8 cellular contexts compared by ENCODE assay signal in the genomic region with DNA sequence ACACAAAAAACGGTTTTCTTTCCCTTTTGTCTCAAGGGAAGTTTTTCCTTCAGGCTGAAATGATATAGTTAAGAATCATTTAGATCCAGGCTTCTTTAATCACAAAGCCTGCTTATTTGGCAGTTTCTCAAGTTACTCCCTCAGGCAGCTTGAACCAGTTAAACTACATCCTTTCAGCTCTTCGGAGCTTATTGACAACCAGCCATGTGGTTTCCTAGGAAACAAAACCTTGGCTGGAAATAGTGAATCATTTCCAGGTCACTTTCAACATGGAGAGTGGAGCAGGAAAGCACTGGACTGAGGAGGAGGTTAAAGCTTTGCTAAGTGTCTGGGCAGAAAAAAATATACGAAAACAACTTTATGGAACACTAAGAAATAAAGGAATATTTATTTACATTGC. TPM values are rescaled to one million over a fixed set of nuclear protein-coding genes. Genes with fewer than 3 reads are reported as not detected.
DNase-seq lines count a peak whose midpoint lies in the region; ATAC-seq and TF ChIP-seq lines count a peak whose summit lies in the region.

No MANE protein-coding gene starts in this region.

- H3K27me3 ChIP-seq in RWPE2 (ENCODE audit: insufficient read depth, poor library complexity, severe bottlenecking) = no peaks in the 10 kb centered on the region
- H3K27me3 ChIP-seq in endodermal cell (ENCODE audit: control insufficient read depth, insufficient read depth, low read length, poor library complexity, severe bottlenecking) = no peaks in the 10 kb centered on the region
- no peaks in the 10 kb centered on the region for H3K27me3 ChIP-seq in mesenchymal stem cell (ENCODE audit: control insufficient read depth in 1 of 2, insufficient read depth in 1 of 2, low read length in 2 of 2)
- no peaks in the 10 kb centered on the region for H3K27me3 ChIP-seq in upper lobe of left lung

- DNase-seq in DMS 273 treated with DMSO at 0.1 percent for 48 hours (lab: John Stamatoyannopoulos, UW) (peak; percentile 30), Kasumi-1 (lab: John Stamatoyannopoulos, UW) (peak; percentile 89 to 93), RWPE2 (ENCODE audit: low spot score) (no peak), endodermal cell (peak; percentile 52), mesenchymal stem cell (peak; percentile 98), upper lobe of left lung (peak in 1 of 2 donors; percentile 36)
- no peak for DNase-seq in activated CD4-positive, CD25-positive, alpha-beta regulatory T cell treated with anti-CD3 and anti-CD28 coated beads, Interleukin-2, amount 50 U/mL, for 72 hours

- H3K4me3 ChIP-seq in RWPE2 (ENCODE audit: severe bottlenecking) = peak overlapping the region; percentile 12
- H3K4me3 ChIP-seq in endodermal cell (ENCODE audit: low read length) = no peak overlapping the region
- H3K4me3 ChIP-seq in mesenchymal stem cell (ENCODE audit: insufficient read depth in 1 of 2, low read depth in 1 of 2, low read length in 2 of 2) = peak overlapping the region in 1 of 2 experiments; percentile 69
- peak overlapping the region in 3 of 4 donors; percentile 10 to 30 (median 17) for H3K4me3 ChIP-seq in upper lobe of left lung

- H3K14ac ChIP-seq in mesenchymal stem cell (ENCODE audit: low read length in 2 of 2) = no peak overlapping the region

- H3K36me3 Mint-ChIP-seq in endodermal cell (ENCODE audit: low read depth) = peaks cover 25% of the 10 kb centered on the region

- H2BK12ac ChIP-seq in mesenchymal stem cell (ENCODE audit: low read length in 2 of 2) = no peak overlapping the region

- H4K91ac ChIP-seq in mesenchymal stem cell (ENCODE audit: low read length) = no peak overlapping the region

- H3K79me1 ChIP-seq in mesenchymal stem cell (replicated peaks; ENCODE audit: low read length, poor library complexity, severe bottlenecking) = peaks cover 15% of the 10 kb centered on the region

- H3K27me3 Mint-ChIP-seq in endodermal cell (ENCODE audit: insufficient read depth) = no peaks in the 10 kb centered on the region

- no peak overlapping the region for H3K18ac ChIP-seq in mesenchymal stem cell (ENCODE audit: low read depth in 1 of 2, low read length in 2 of 2)

- no peak overlapping the region for H2BK15ac ChIP-seq in mesenchymal stem cell (ENCODE audit: low read depth, poor library complexity, severe bottlenecking)

- H3K23ac ChIP-seq in mesenchymal stem cell (ENCODE audit: low read length in 2 of 2) = no peak overlapping the region

- peak overlapping the region; percentile 17 for H3K9ac ChIP-seq in endodermal cell (ENCODE audit: extremely low read depth, low read length, poor library complexity, severe bottlenecking)
- peak overlapping the region; percentile 93 for H3K9ac ChIP-seq in mesenchymal stem cell (ENCODE audit: low read length)

- peak; percentile 99 for ATAC-seq in RWPE2 (ENCODE audit: low read depth)
- ATAC-seq in upper lobe of left lung (ENCODE audit: low FRiP score in 2 of 2) = peak; percentile 82 to 89
- ATAC-seq in HG03025 (IDR thresholded peaks at IDR 0.05; ENCODE audit: low FRiP score, unreplicated experiment) = no peak

- H3K36me3 ChIP-seq in RWPE2 (ENCODE audit: low read depth) = peaks cover 25% of the 10 kb centered on the region
- peaks cover 20% of the 10 kb centered on the region for H3K36me3 ChIP-seq in endodermal cell (ENCODE audit: control insufficient read depth, insufficient read depth, low read length)
- H3K36me3 ChIP-seq in mesenchymal stem cell (ENCODE audit: control insufficient read depth in 1 of 2, insufficient read depth in 2 of 2, low read depth in 1 of 2, low read length in 2 of 2) = peaks cover 6 to 12% of the 10 kb centered on the region in 2 experiments
- peaks cover 0 to 15% (median 0%) of the 10 kb centered on the region in 4 donors for H3K36me3 ChIP-seq in upper lobe of left lung

- H3K4me1 ChIP-seq in RWPE2 (ENCODE audit: insufficient read depth, poor library complexity, severe bottlenecking) (peaks cover 14% of the 10 kb centered on the region), endodermal cell (ENCODE audit: control insufficient read depth, insufficient read depth, low read length) (peaks cover 6% of the 10 kb centered on the region), mesenchymal stem cell (ENCODE audit: control insufficient read depth, insufficient read depth, low read depth, low read length) (peaks cover 1% of the 10 kb centered on the region), upper lobe of left lung (peaks cover 0 to 2% (median 0%) of the 10 kb centered on the region in 4 donors)

- no peak overlapping the region for H4K8ac ChIP-seq in mesenchymal stem cell (ENCODE audit: low read length)

- peak overlapping the region; percentile 70 for H3K27ac Mint-ChIP-seq in endodermal cell

- 20 to 55% methylated on average over 1 to 3 of the region's 3 CpGs for WGBS in endodermal cell (ENCODE audit: insufficient coverage in 1 of 2, insufficient read length in 1 of 2), 2 experiments
- WGBS in mesenchymal stem cell = 0% methylated on average over 1 of the region's 3 CpGs
- 17 to 22% methylated on average over 3 of the region's 3 CpGs for WGBS in upper lobe of left lung, 2 donors

- no peak for TF ChIP-seq POLR2A in upper lobe of left lung (IDR thresholded peaks at IDR 0.05)

- H3K4me3 Mint-ChIP-seq in endodermal cell = no peak overlapping the region

- H3K4me2 ChIP-seq in mesenchymal stem cell (ENCODE audit: low read length, poor library complexity, severe bottlenecking) = peak overlapping the region; percentile 45

- H3K4ac ChIP-seq in mesenchymal stem cell (ENCODE audit: low read depth in 1 of 2, low read length in 2 of 2) = no peak overlapping the region

- no peak overlapping the region for H2BK120ac ChIP-seq in mesenchymal stem cell (ENCODE audit: low read depth, low read length)

- H2AK5ac ChIP-seq in mesenchymal stem cell (ENCODE audit: low read length, severe bottlenecking) = no peak overlapping the region

- H3K4me1 Mint-ChIP-seq in endodermal cell = peaks cover 27% of the 10 kb centered on the region

- no peaks in the 10 kb centered on the region for H3K9me3 ChIP-seq in RWPE2 (ENCODE audit: severe bottlenecking)
- H3K9me3 ChIP-seq in endodermal cell (ENCODE audit: control insufficient read depth, low read length) = no peaks in the 10 kb centered on the region
- H3K9me3 ChIP-seq in mesenchymal stem cell (ENCODE audit: control insufficient read depth, low read length) = no peaks in the 10 kb centered on the region
- no peaks in the 10 kb centered on the region for H3K9me3 ChIP-seq in upper lobe of left lung

- TF ChIP-seq EP300 in upper lobe of left lung (IDR thresholded peaks at IDR 0.05) = peak in 1 of 4 donors; percentile 23

- no peak overlapping the region for H2BK5ac ChIP-seq in mesenchymal stem cell (ENCODE audit: low read depth, low read length, poor library complexity, severe bottlenecking)

- H3K27ac ChIP-seq in RWPE2 (ENCODE audit: poor library complexity, severe bottlenecking) (peak overlapping the region; percentile 58), endodermal cell (ENCODE audit: low read depth, low read length) (peak overlapping the region; percentile 82), mesenchymal stem cell (ENCODE audit: low read length, poor library complexity, severe bottlenecking) (peak overlapping the region; percentile 68), upper lobe of left lung (peak overlapping the region in 1 of 4 donors; percentile 42)

- no peak overlapping the region for H2AFZ ChIP-seq in mesenchymal stem cell (ENCODE audit: low read depth, low read length)

- no peaks in the 10 kb centered on the region for H3K9me3 Mint-ChIP-seq in endodermal cell

- no peak for TF ChIP-seq CTCF in RWPE2 (IDR thresholded peaks at IDR 0.05; ENCODE audit: poor library complexity, severe bottlenecking)
- TF ChIP-seq CTCF in endodermal cell (conservative IDR thresholded peaks at IDR 0.05) = no peak
- TF ChIP-seq CTCF in upper lobe of left lung (IDR thresholded peaks at IDR 0.05) = no peak

RNA-seq across cellular contexts. Expression of gene AASDH, which starts 23.0 kb away (rescaled TPM):
- total RNA-seq in endodermal cell = 10 to 100 TPM; 16.2 to 24.0 TPM
- 14.0 TPM for polyA plus RNA-seq in endodermal cell (2013, experiment 1 of 2)
- polyA plus RNA-seq in endodermal cell (2013, experiment 2 of 2) = 13.3 TPM
- 3.8 TPM for polyA plus RNA-seq in mesenchymal stem cell (2013, experiment 1 of 2)
- polyA plus RNA-seq in mesenchymal stem cell (2013, experiment 2 of 2) = 3.9 TPM
- total RNA-seq in upper lobe of left lung = 10 to 100 TPM in 2 of 6 donors, 1 to 10 TPM in 4; 7.1 to 32.5 (median 9.5) TPM

RNA-seq across cellular contexts. Expression of gene PPAT, which starts 25.2 kb away (rescaled TPM):
- 10 to 100 TPM; 51.3 to 63.0 TPM for total RNA-seq in endodermal cell
- polyA plus RNA-seq in endodermal cell (2013, experiment 1 of 2) = 42.8 TPM
- 35.9 TPM for polyA plus RNA-seq in endodermal cell (2013, experiment 2 of 2)
- 9.4 TPM for polyA plus RNA-seq in mesenchymal stem cell (2013, experiment 1 of 2)
- 10.4 TPM for polyA plus RNA-seq in mesenchymal stem cell (2013, experiment 2 of 2)
- 1 to 10 TPM in 5 of 6 donors, under 1 TPM in 1; 0.44 to 6.3 (median 5.4) TPM for total RNA-seq in upper lobe of left lung

RNA-seq across cellular contexts. Expression of gene PAICS, which starts 25.8 kb away (rescaled TPM):
- total RNA-seq in endodermal cell (100 to 1,000 TPM; 246 to 248 TPM), upper lobe of left lung (10 to 100 TPM in 5 of 6 donors, 1 to 10 TPM in 1; 7.4 to 33.5 (median 22.1) TPM)
- 229 TPM for polyA plus RNA-seq in endodermal cell (2013, experiment 1 of 2)
- polyA plus RNA-seq in endodermal cell (2013, experiment 2 of 2) = 217 TPM
- 65.7 TPM for polyA plus RNA-seq in mesenchymal stem cell (2013, experiment 1 of 2)
- 67.3 TPM for polyA plus RNA-seq in mesenchymal stem cell (2013, experiment 2 of 2)

RNA-seq across cellular contexts. Expression of gene SRP72, which starts 57.2 kb away (rescaled TPM):
- total RNA-seq in endodermal cell (100 to 1,000 TPM; 123 to 134 TPM), upper lobe of left lung (100 to 1,000 TPM in 1 of 6 donors, 10 to 100 TPM in 5; 41.9 to 101 (median 68.8) TPM)
- polyA plus RNA-seq in endodermal cell (2013, experiment 1 of 2) = 106 TPM
- polyA plus RNA-seq in endodermal cell (2013, experiment 2 of 2) = 96.7 TPM
- polyA plus RNA-seq in mesenchymal stem cell (2013, experiment 1 of 2) = 195 TPM
- 179 TPM for polyA plus RNA-seq in mesenchymal stem cell (2013, experiment 2 of 2)

Comparison
In these comparisons a context has a peak if more than half of its experiments do, and no peak if none do; other contexts are left out.
1. DNase-seq: peak in DMS 273 treated with DMSO at 0.1 percent for 48 hours (single experiment), Kasumi-1 (2 of 2), endodermal cell (single experiment) and mesenchymal stem cell (single experiment); none in RWPE2 (single experiment) and activated CD4-positive, CD25-positive, alpha-beta regulatory T cell treated with anti-CD3 and anti-CD28 coated beads, Interleukin-2, amount 50 U/mL, for 72 hours (single experiment).
2. RNA of gene PPAT, which starts 25.2 kb away (total RNA-seq): 51.3 to 63.0 TPM in endodermal cell; 0.44 to 6.3 TPM in upper lobe of left lung; every median in the first group is over 4 times any median in the second.
3. RNA of gene PAICS, which starts 25.8 kb away (total RNA-seq): 246 to 248 TPM in endodermal cell; 7.4 to 33.5 TPM in upper lobe of left lung; every median in the first group is over 4 times any median in the second.